In the genomic region with DNA sequence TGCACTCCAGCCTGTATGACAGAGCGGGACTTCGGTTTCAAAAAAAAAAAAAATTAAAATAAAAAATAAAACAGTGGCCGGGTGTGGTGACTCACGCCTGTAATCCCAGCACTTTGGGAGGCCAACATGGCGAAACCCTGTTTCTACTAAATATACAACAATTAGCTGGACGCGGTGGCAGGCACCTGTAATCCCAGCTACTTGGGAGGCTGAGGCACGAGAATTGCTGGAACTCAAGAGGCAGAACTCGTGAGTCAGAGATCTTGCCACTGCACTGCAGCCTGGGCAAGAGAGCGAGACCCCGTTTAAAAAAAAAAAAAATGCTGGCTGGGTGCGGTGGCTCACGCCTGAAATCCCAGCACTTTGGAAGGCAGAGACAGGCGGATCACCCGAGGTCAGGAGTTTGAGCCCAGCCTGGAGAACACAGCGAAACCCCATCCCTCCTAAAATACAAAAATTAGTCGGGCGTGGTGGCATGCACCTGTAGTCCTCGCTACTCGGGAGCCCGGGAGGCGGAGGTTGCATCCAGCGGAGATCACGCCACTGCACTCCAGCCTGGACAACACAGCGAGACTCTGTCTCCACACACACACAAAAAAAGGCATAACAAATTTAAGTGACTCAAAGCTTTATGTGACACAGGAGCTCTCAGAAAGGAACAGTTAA, we compare ENCODE assay signal across 9 cellular contexts. TPM values are rescaled to one million over a fixed set of nuclear protein-coding genes. Genes with fewer than 3 reads are reported as not detected.
A peak's percentile ranks its signal among the peaks of the same experiment; 100 is the strongest.
DNase-seq lines count a peak whose midpoint lies in the region; ATAC-seq, FAIRE-seq and TF ChIP-seq lines count a peak whose summit lies in the region.
"Had no signal": no experiment of that assay in that cellular context is flagged by ENCODE, and none has a peak within 500 bp of the region (broad histone marks: within the 10 kb centered on the region; RNA-seq: fewer than 3 reads in every experiment).

No MANE protein-coding gene starts in this region.

- H3K9me3 ChIP-seq in left ventricle myocardium inferior (replicated peaks) = no peaks in the 10 kb centered on the region
- H3K9me3 ChIP-seq in right atrium auricular region = no peaks in the 10 kb centered on the region
- no peaks in the 10 kb centered on the region for H3K9me3 ChIP-seq in WERI-Rb-1 (ENCODE audit: severe bottlenecking)
- H3K9me3 ChIP-seq in keratinocyte (ENCODE audit: control insufficient read depth, low read depth, low read length) = no peaks in the 10 kb centered on the region
- H3K9me3 ChIP-seq in suprapubic skin = no peaks in the 10 kb centered on the region

- 94% methylated on average over 25 of the region's 25 CpGs for WGBS in suprapubic skin

- peaks cover 54% of the 10 kb centered on the region for H3K4me1 Mint-ChIP-seq in stimulated activated naive CD8-positive, alpha-beta T cell treated with anti-CD3 and anti-CD28 coated beads, Interleukin-15, amount 100 ng/mL, for 72 hours

- no peaks in the 10 kb centered on the region for H3K27me3 ChIP-seq in left ventricle myocardium inferior (ENCODE audit: low read depth)
- no peaks in the 10 kb centered on the region for H3K27me3 ChIP-seq in right atrium auricular region
- H3K27me3 ChIP-seq in WERI-Rb-1 (ENCODE audit: insufficient read depth, low read depth, severe bottlenecking) = no peaks in the 10 kb centered on the region
- H3K27me3 ChIP-seq in keratinocyte (ENCODE audit: control insufficient read depth, extremely low read depth, insufficient read depth, low read length) = no peaks in the 10 kb centered on the region
- H3K27me3 ChIP-seq in suprapubic skin = no peaks in the 10 kb centered on the region

- H3K9ac ChIP-seq in keratinocyte (ENCODE audit: control insufficient read depth, extremely low read depth, insufficient read depth, low read length) = no peak overlapping the region

- dilution Hi-C loops in keratinocyte (cut with MboI; ENCODE audit: extremely low pct_ligation_motif_present, low sequenced_read_pairs) = no loop called here

- H3K4me2 ChIP-seq in keratinocyte (ENCODE audit: control insufficient read depth, extremely low read depth, insufficient read depth, low read depth, low read length) = peak overlapping the region; percentile 89

- DNase-seq in left ventricle myocardium inferior (no peak), right atrium auricular region (ENCODE audit: low spot score) (no peak), WERI-Rb-1 (no peak), keratinocyte (ENCODE audit: low read depth, low spot score) (no peak), RCC 7860 (ENCODE audit: low spot score) (no peak), suprapubic skin (ENCODE audit: low spot score in 2 of 2) (no peak)
- DNase-seq in stimulated activated naive CD8-positive, alpha-beta T cell treated with anti-CD3 and anti-CD28 coated beads, Interleukin-15, amount 100 ng/mL, for 72 hours = no peak

- no peaks in the 10 kb centered on the region for H3K27me3 Mint-ChIP-seq in stimulated activated naive CD8-positive, alpha-beta T cell treated with anti-CD3 and anti-CD28 coated beads, Interleukin-15, amount 100 ng/mL, for 72 hours

- H3K4me1 ChIP-seq in left ventricle myocardium inferior (peaks cover 37% of the 10 kb centered on the region), right atrium auricular region (peaks cover 0 to 36% of the 10 kb centered on the region in 2 donors), keratinocyte (ENCODE audit: control insufficient read depth, extremely low read depth, insufficient read depth, low read length) (peaks cover 11% of the 10 kb centered on the region), suprapubic skin (peaks cover 30% of the 10 kb centered on the region)

- H4K20me1 ChIP-seq in keratinocyte (ENCODE audit: control insufficient read depth, extremely low read depth, insufficient read depth, low read length) = peaks cover 25% of the 10 kb centered on the region

- TF ChIP-seq CTCF in left ventricle myocardium inferior (IDR thresholded peaks at IDR 0.05; ENCODE audit: borderline replicate concordance) (no peak), right atrium auricular region (IDR thresholded peaks at IDR 0.05) (no peak), WERI-Rb-1 (IDR thresholded peaks at IDR 0.05; ENCODE audit: low read depth, low read length) (no peak), keratinocyte (optimal IDR thresholded peaks at IDR 0.05 in 1 of 3, IDR thresholded peaks at IDR 0.05 in 1 of 3, conservative IDR thresholded peaks at IDR 0.05 in 1 of 3; ENCODE audit: extremely low read depth in 1 of 3, insufficient read depth in 2 of 3, low read length in 3 of 3) (no peak), suprapubic skin (IDR thresholded peaks at IDR 0.05) (no peak)

- H3K27ac Mint-ChIP-seq in stimulated activated naive CD8-positive, alpha-beta T cell treated with anti-CD3 and anti-CD28 coated beads, Interleukin-15, amount 100 ng/mL, for 72 hours = peak overlapping the region in 1 of 2 donors; percentile 100

- TF ChIP-seq EP300 in suprapubic skin (IDR thresholded peaks at IDR 0.05) = no peak

- no peak for TF ChIP-seq POLR2A in suprapubic skin (IDR thresholded peaks at IDR 0.05)

- H2AFZ ChIP-seq in keratinocyte (ENCODE audit: control insufficient read depth, low read length) = no peak overlapping the region

- peak overlapping the region; percentile 33 to 97 for H3K4me3 Mint-ChIP-seq in stimulated activated naive CD8-positive, alpha-beta T cell treated with anti-CD3 and anti-CD28 coated beads, Interleukin-15, amount 100 ng/mL, for 72 hours

- no peaks in the 10 kb centered on the region for H3K9me1 ChIP-seq in keratinocyte (ENCODE audit: control insufficient read depth, extremely low read depth, insufficient read depth, low read length)

- intact Hi-C loops in left ventricle myocardium inferior (cut with micrococcal nuclease) = no loop called here

- H3K79me2 ChIP-seq in keratinocyte (ENCODE audit: control insufficient read depth, insufficient read depth, low read length) = peaks cover 35% of the 10 kb centered on the region

- FAIRE-seq in keratinocyte (lab: Jason Lieb, UNC) = no peak
- FAIRE-seq in RCC 7860 (lab: Jason Lieb, UNC) = no peak

- H3K27ac ChIP-seq in left ventricle myocardium inferior (replicated peaks) (no peak overlapping the region), right atrium auricular region (no peak overlapping the region), WERI-Rb-1 (peak overlapping the region; percentile 98), keratinocyte (ENCODE audit: control insufficient read depth, insufficient read depth, low read length) (no peak overlapping the region), suprapubic skin (no peak overlapping the region)

- no peaks in the 10 kb centered on the region for H3K9me3 Mint-ChIP-seq in stimulated activated naive CD8-positive, alpha-beta T cell treated with anti-CD3 and anti-CD28 coated beads, Interleukin-15, amount 100 ng/mL, for 72 hours

- ATAC-seq in stimulated activated naive CD8-positive, alpha-beta T cell treated with anti-CD3 and anti-CD28 coated beads, Interleukin-15, amount 100 ng/mL, for 72 hours = no peak
- ATAC-seq in GM18517 (IDR thresholded peaks at IDR 0.05; ENCODE audit: unreplicated experiment) = no peak

- H3K4me3 ChIP-seq in left ventricle myocardium inferior = peak overlapping the region; percentile 97
- no peak overlapping the region for H3K4me3 ChIP-seq in right atrium auricular region
- no peak overlapping the region for H3K4me3 ChIP-seq in WERI-Rb-1 (ENCODE audit: low read depth, low read length)
- no peak overlapping the region for H3K4me3 ChIP-seq in keratinocyte (ENCODE audit: control insufficient read depth in 2 of 3, extremely low read depth in 1 of 3, insufficient read depth in 2 of 3, low read depth in 1 of 3, low read length in 3 of 3)
- no peak overlapping the region for H3K4me3 ChIP-seq in suprapubic skin

- H3K36me3 ChIP-seq in left ventricle myocardium inferior (peaks cover under 1% of the 10 kb centered on the region), right atrium auricular region (peaks cover 9% of the 10 kb centered on the region), WERI-Rb-1 (peaks cover 28% of the 10 kb centered on the region), keratinocyte (ENCODE audit: control insufficient read depth in 2 of 2, extremely low read depth in 1 of 2, insufficient read depth in 2 of 2, low read length in 2 of 2) (peaks cover 6 to 27% of the 10 kb centered on the region in 2 experiments), suprapubic skin (no peaks in the 10 kb centered on the region)

RNA-seq across cellular contexts. Expression of a gene that starts 1.5 kb away (rescaled TPM):
- 389 TPM for total RNA-seq in left ventricle myocardium inferior
- 100 to 1,000 TPM; 271 to 353 TPM for total RNA-seq in right atrium auricular region
- polyA plus RNA-seq in keratinocyte = 1,409 to 8,516 TPM (median 2,398 TPM) in 3 replicates
- polyA plus RNA-seq in keratinocyte (2011; ENCODE audit: low read depth) = 1,849 TPM
- 4,290 and 5,353 TPM in 2 replicates for polyA plus RNA-seq in keratinocyte (2011; cell fraction: cytosol; rRNA removed)
- 4,148 and 4,468 TPM in 2 replicates for polyA plus RNA-seq in keratinocyte (2011; cell fraction: nucleus; rRNA removed)
- 2,131 and 4,378 TPM in 2 replicates for polyA plus RNA-seq in keratinocyte (2012; ENCODE audit: low replicate concordance)
- polyA minus RNA-seq in keratinocyte = 569 to 1,646 TPM (median 1,515 TPM) in 3 replicates
- 3,273 TPM for polyA minus RNA-seq in keratinocyte (2011; cell fraction: cytosol; rRNA and poly(A)+ RNA removed)
- polyA minus RNA-seq in keratinocyte (2011; cell fraction: nucleus; rRNA and poly(A)+ RNA removed) = 330 and 434 TPM in 2 replicates
- 100 to 1,000 TPM; 439 to 524 (median 469) TPM for total RNA-seq in suprapubic skin

RNA-seq across cellular contexts. Expression of a gene that starts 33.3 kb away (rescaled TPM):
- total RNA-seq in left ventricle myocardium inferior (30.4 TPM), right atrium auricular region (1 to 10 TPM; 2.2 to 2.7 TPM), suprapubic skin (1 to 10 TPM in 1 of 4 donors, under 1 TPM in 3; 0.32 to 3.2 (median 0.50) TPM)
- polyA plus RNA-seq in keratinocyte = 0.03 to 0.06 TPM (median 0.05 TPM) in 3 replicates
- 0.96 TPM for polyA plus RNA-seq in keratinocyte (2011; ENCODE audit: low read depth)
- not detected in 2 replicates for polyA plus RNA-seq in keratinocyte (2011; cell fraction: cytosol; rRNA removed)
- polyA plus RNA-seq in keratinocyte (2011; cell fraction: nucleus; rRNA removed) = 0.15 and 0.32 TPM in 2 replicates
- polyA plus RNA-seq in keratinocyte (2012; ENCODE audit: low replicate concordance) = 0.07 and 0.73 TPM in 2 replicates
- not detected in 3 replicates for polyA minus RNA-seq in keratinocyte
- not detected for polyA minus RNA-seq in keratinocyte (2011; cell fraction: cytosol; rRNA and poly(A)+ RNA removed)
- polyA minus RNA-seq in keratinocyte (2011; cell fraction: nucleus; rRNA and poly(A)+ RNA removed) = 0.39 and 0.42 TPM in 2 replicates
- total RNA-seq: NCI-H460 had no signal
